30 cellular contexts compared by ENCODE assay signal in genomic region chr1:19683351-19683750, GRCh38. TPM values are rescaled to one million over a fixed set of nuclear protein-coding genes. Genes with fewer than 3 reads are reported as not detected.
"Had no signal": no experiment of that assay in that cellular context is flagged by ENCODE, and none has a peak within 500 bp of the region (broad histone marks: within the 10 kb centered on the region; RNA-seq: fewer than 3 reads in every experiment).

No MANE protein-coding gene starts in this region.

- H3K9ac ChIP-seq: neural progenitor cell had no signal

- H3K4me2 ChIP-seq: neural progenitor cell had no signal

- H3K27me3 ChIP-seq: left lung, neural progenitor cell, pancreas, tibial nerve, uterus had no signal

- H2AFZ ChIP-seq: neural progenitor cell had no signal

- H3K9me3 ChIP-seq: pancreas, prostate gland, uterus had no signal

- H3K4me3 ChIP-seq: left lung, lung, neural progenitor cell, pancreas, prostate gland, tibial nerve, uterus had no signal

- ATAC-seq: left colon; left lung; pancreas; right cardiac atrium; sciatic nerve; stimulated activated naive CD8-positive, alpha-beta T cell treated with anti-CD3 and anti-CD28 coated beads, Interleukin-15, amount 100 ng/mL, for 72 hours had no signal

- DNase-seq: hypothalamus; immature natural killer cell; kidney; left colon; left lung; mesendoderm; naive B cell; natural killer cell; nephron progenitor cell; pancreas; posterior cingulate gyrus; retina; right cardiac atrium; small intestine; stimulated activated CD4-positive, alpha-beta T cell treated with anti-CD3 and anti-CD28 coated beads, Interleukin-1b, Interleukin-23, amount 100 ng/mL, for 48 hours; stimulated activated CD4-positive, alpha-beta T cell treated with anti-CD3 and anti-CD28 coated beads, Interleukin-2, amount 100 ng/mL, for 48 hours; stimulated activated CD4-positive, alpha-beta T cell treated with anti-CD3 and anti-CD28 coated beads, Interleukin-4, amount 100 ng/mL, for 4 hours; stimulated activated CD8-positive, alpha-beta memory T cell treated with anti-CD3 and anti-CD28 coated beads, Interleukin-4, amount 100 ng/mL, for 48 hours; stimulated activated naive CD4-positive, alpha-beta T cell treated with Interleukin-2 at 50 U/mL for 16 hours; stimulated activated naive CD8-positive, alpha-beta T cell treated with anti-CD3 and anti-CD28 coated beads, Interleukin-15, amount 100 ng/mL, for 72 hours; substantia nigra; uterus had no signal

- H3K27ac ChIP-seq: left lung, neural progenitor cell, pancreas, prostate gland, tibial nerve, uterus had no signal

- H3K4me1 ChIP-seq: left lung, neural progenitor cell, pancreas, prostate gland, tibial nerve, uterus had no signal

- H3K36me3 ChIP-seq: neural progenitor cell, pancreas, prostate gland, uterus had no signal

RNA-seq across cellular contexts. Expression of gene HTR6, which starts 18.7 kb away (rescaled TPM):
- total RNA-seq: kidney, left colon, left lung, liver, lung, omental fat pad, pancreas, prostate gland, right cardiac atrium, sciatic nerve, tibial nerve, ureter, uterus had no signal
- polyA plus RNA-seq: immature natural killer cell, liver, lung, pancreas, right cardiac atrium had no signal
